12 cellular contexts compared by ENCODE assay signal in the genomic region with DNA sequence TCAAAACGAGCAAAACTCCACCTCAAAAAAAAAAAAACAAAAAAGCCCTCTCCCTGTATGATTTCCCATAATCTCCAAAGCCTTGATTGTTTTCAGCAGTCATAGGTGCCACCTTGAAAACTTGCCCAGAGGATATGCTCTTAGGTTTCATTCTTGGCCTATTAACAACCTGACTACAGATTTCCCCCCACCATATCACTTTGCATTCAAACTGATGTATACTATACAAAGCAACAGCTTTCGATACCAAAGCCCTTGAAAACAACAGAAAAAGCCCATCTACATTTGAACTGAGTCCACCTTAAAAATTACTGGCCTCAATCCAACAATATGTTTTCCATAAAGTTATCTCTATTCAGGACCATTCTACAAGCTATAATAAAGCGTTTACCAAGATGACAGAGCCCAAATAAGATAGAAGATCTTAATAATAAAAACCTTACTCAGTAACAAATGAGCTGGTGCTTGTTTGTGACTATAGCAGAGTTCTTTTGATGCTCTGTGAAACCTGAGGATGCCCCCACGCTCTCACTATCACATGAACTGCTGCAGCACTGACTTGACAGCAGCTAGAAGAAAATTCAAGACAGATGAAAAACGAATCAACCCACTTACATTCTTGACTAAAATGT. TPM values are rescaled to one million over a fixed set of nuclear protein-coding genes. Genes with fewer than 3 reads are reported as not detected.
DNase-seq lines count a peak whose midpoint lies in the region; ATAC-seq, FAIRE-seq and TF ChIP-seq lines count a peak whose summit lies in the region.
"Had no signal": no experiment of that assay in that cellular context is flagged by ENCODE, and none has a peak within 500 bp of the region (broad histone marks: within the 10 kb centered on the region; RNA-seq: fewer than 3 reads in every experiment).

No MANE protein-coding gene starts in this region.

- no peak for TF ChIP-seq POLR2A in thyroid gland (IDR thresholded peaks at IDR 0.05)

- peaks cover 9% of the 10 kb centered on the region for H3K36me3 ChIP-seq in CD4-positive, CD25-positive, alpha-beta regulatory T cell (ENCODE audit: control insufficient read depth, insufficient read depth, low read length)
- H3K36me3 ChIP-seq in thyroid gland (no peaks in the 10 kb centered on the region), small intestine (ENCODE audit: control insufficient read depth in 2 of 2, insufficient read depth in 2 of 2, low read length in 2 of 2) (no peaks in the 10 kb centered on the region)
- H3K36me3 ChIP-seq: cardiac muscle cell, thoracic aorta had no signal

- no peak for DNase-seq in CD4-positive, CD25-positive, alpha-beta regulatory T cell
- DNase-seq in HFFc6 (no peak), naive B cell (no peak), NCI-H1417 (lab: John Stamatoyannopoulos, UW) (no peak), thyroid gland (no peak), NCI-H146 treated with DMSO at 0.1 percent for 48 hours (lab: John Stamatoyannopoulos, UW; ENCODE audit: unreplicated experiment) (no peak), small intestine (no peak)
- no peak for DNase-seq in activated naive CD4-positive, alpha-beta T cell treated with anti-CD3 and anti-CD28 coated beads, Interleukin-2, amount 50 U/mL, for 72 hours (ENCODE audit: low spot score in 2 of 2)
- DNase-seq: kidney, NCI-H524 treated with DMSO at 0.1 percent for 48 hours had no signal

- peak overlapping the region; percentile 21 for H3K4me3 ChIP-seq in CD4-positive, CD25-positive, alpha-beta regulatory T cell (ENCODE audit: low read depth, low read length)
- H3K4me3 ChIP-seq in thyroid gland (replicated peaks in 1 of 3) (no peak overlapping the region), small intestine (ENCODE audit: low read depth in 1 of 2, low read length in 2 of 2) (no peak overlapping the region)
- H3K4me3 ChIP-seq: cardiac muscle cell, thoracic aorta had no signal

- 76 to 78% methylated on average over 5 of the region's 5 CpGs for WGBS in thyroid gland, 2 donors
- WGBS in small intestine, 3 donors, result 49 to 62% (median 55%) methylated on average over 5 of the region's 5 CpGs

- no peaks in the 10 kb centered on the region for H3K27me3 ChIP-seq in CD4-positive, CD25-positive, alpha-beta regulatory T cell (ENCODE audit: control insufficient read depth, insufficient read depth, low read length)
- H3K27me3 ChIP-seq in thyroid gland, result no peaks in the 10 kb centered on the region
- H3K27me3 ChIP-seq in small intestine (ENCODE audit: control insufficient read depth in 2 of 2, insufficient read depth in 2 of 2, low read length in 2 of 2), result no peaks in the 10 kb centered on the region
- H3K27me3 ChIP-seq: cardiac muscle cell had no signal

- intact Hi-C loops in thyroid gland (cut with DNase I), result no loop called here

- peaks cover 40 to 90% (median 71%) of the 10 kb centered on the region in 4 donors for H3K4me1 Mint-ChIP-seq in CD4-positive, CD25-positive, alpha-beta regulatory T cell
- H3K4me1 Mint-ChIP-seq in HFFc6 (ENCODE audit: low read depth) (peaks cover 42% of the 10 kb centered on the region), naive B cell (peaks cover 33 to 76% (median 48%) of the 10 kb centered on the region in 3 donors)

- H3K9me3 Mint-ChIP-seq in CD4-positive, CD25-positive, alpha-beta regulatory T cell, result no peaks in the 10 kb centered on the region
- no peaks in the 10 kb centered on the region for H3K9me3 Mint-ChIP-seq in HFFc6
- no peaks in the 10 kb centered on the region for H3K9me3 Mint-ChIP-seq in activated naive CD4-positive, alpha-beta T cell treated with anti-CD3 and anti-CD28 coated beads, Interleukin-2, amount 50 U/mL, for 72 hours
- no peaks in the 10 kb centered on the region for H3K9me3 Mint-ChIP-seq in naive B cell

- peak overlapping the region; percentile 73 to 97 (median 85) for H3K27ac Mint-ChIP-seq in CD4-positive, CD25-positive, alpha-beta regulatory T cell
- H3K27ac Mint-ChIP-seq in HFFc6 (peak overlapping the region; percentile 82), naive B cell (peak overlapping the region; percentile 10 to 98 (median 70))
- H3K27ac Mint-ChIP-seq in activated naive CD4-positive, alpha-beta T cell treated with anti-CD3 and anti-CD28 coated beads, Interleukin-2, amount 50 U/mL, for 72 hours, result peak overlapping the region; percentile 70 to 98

- peaks cover 32% of the 10 kb centered on the region for H3K36me3 Mint-ChIP-seq in CD4-positive, CD25-positive, alpha-beta regulatory T cell
- peaks cover 11% of the 10 kb centered on the region; the same call in 1 of the 2 replicates for H3K36me3 Mint-ChIP-seq in HFFc6 (ENCODE audit: low read depth)
- H3K36me3 Mint-ChIP-seq in activated naive CD4-positive, alpha-beta T cell treated with anti-CD3 and anti-CD28 coated beads, Interleukin-2, amount 50 U/mL, for 72 hours, result peaks cover 6 to 48% of the 10 kb centered on the region in 2 donors
- peaks cover 0 to 8% of the 10 kb centered on the region in 2 donors for H3K36me3 Mint-ChIP-seq in naive B cell

- ATAC-seq in CD4-positive, CD25-positive, alpha-beta regulatory T cell (ENCODE audit: low read depth in 2 of 2), result peak; percentile 46 to 55
- peak in 1 of 2 donors; percentile 77 for ATAC-seq in activated naive CD4-positive, alpha-beta T cell treated with anti-CD3 and anti-CD28 coated beads, Interleukin-2, amount 50 U/mL, for 72 hours
- no peak for ATAC-seq in naive B cell (ENCODE audit: low read depth in 2 of 2)

- TF ChIP-seq CTCF in HFFc6 (IDR thresholded peaks at IDR 0.05), result no peak
- TF ChIP-seq CTCF in thyroid gland (IDR thresholded peaks at IDR 0.05), result no peak

- no peak for FAIRE-seq in small intestine (lab: Jason Lieb, UNC)
- FAIRE-seq: kidney had no signal

- peak overlapping the region; percentile 60 for H3K27ac ChIP-seq in CD4-positive, CD25-positive, alpha-beta regulatory T cell (ENCODE audit: insufficient read depth, low read length, poor library complexity, severe bottlenecking)
- H3K27ac ChIP-seq in thyroid gland (no peak overlapping the region), small intestine (ENCODE audit: low read depth in 1 of 2, low read length in 1 of 2) (no peak overlapping the region)
- H3K27ac ChIP-seq: cardiac muscle cell, thoracic aorta had no signal

- H3K9me3 ChIP-seq in CD4-positive, CD25-positive, alpha-beta regulatory T cell (ENCODE audit: control insufficient read depth in 2 of 2, low read length in 2 of 2), result no peaks in the 10 kb centered on the region
- H3K9me3 ChIP-seq in thyroid gland (no peaks in the 10 kb centered on the region), small intestine (ENCODE audit: control insufficient read depth, low read depth) (no peaks in the 10 kb centered on the region)
- H3K9me3 ChIP-seq: thoracic aorta had no signal

- H3K4me1 ChIP-seq in CD4-positive, CD25-positive, alpha-beta regulatory T cell (ENCODE audit: control insufficient read depth, insufficient read depth, low read length, poor library complexity, severe bottlenecking), result peaks cover 83% of the 10 kb centered on the region
- peaks cover 22 to 41% of the 10 kb centered on the region in 2 donors for H3K4me1 ChIP-seq in thyroid gland
- peaks cover 0 to 9% of the 10 kb centered on the region in 2 donors for H3K4me1 ChIP-seq in small intestine (ENCODE audit: control insufficient read depth in 2 of 2, insufficient read depth in 1 of 2, low read depth in 1 of 2, low read length in 1 of 2)

- peak overlapping the region; percentile 44 to 87 (median 68) for H3K4me3 Mint-ChIP-seq in CD4-positive, CD25-positive, alpha-beta regulatory T cell
- no peak overlapping the region for H3K4me3 Mint-ChIP-seq in HFFc6
- peak overlapping the region in 5 of 8 donors; percentile 0 to 49 (median 33) for H3K4me3 Mint-ChIP-seq in naive B cell

- no peaks in the 10 kb centered on the region for H3K27me3 Mint-ChIP-seq in CD4-positive, CD25-positive, alpha-beta regulatory T cell
- H3K27me3 Mint-ChIP-seq in HFFc6 (ENCODE audit: insufficient read depth), result no peaks in the 10 kb centered on the region
- H3K27me3 Mint-ChIP-seq in naive B cell, result no peaks in the 10 kb centered on the region

RNA-seq across cellular contexts. Expression of gene FNBP1, which starts 44.4 kb away (rescaled TPM):
- total RNA-seq in CD4-positive, CD25-positive, alpha-beta regulatory T cell, result 253 TPM
- polyA plus RNA-seq in CD4-positive, CD25-positive, alpha-beta regulatory T cell, result 100 to 1,000 TPM; 147 to 218 (median 188) TPM
- 10 to 100 TPM; 34.7 to 40.6 (median 35.5) TPM for total RNA-seq in HFFc6 (2021; fragmentation: NEBNext Ultra II Directional; extraction: Animal tissue kit (Norgen Biotek cat#: 25700))
- total RNA-seq in activated naive CD4-positive, alpha-beta T cell treated with anti-CD3 and anti-CD28 coated beads, Interleukin-2, amount 50 U/mL, for 72 hours, result 100 to 1,000 TPM; 183 to 199 TPM
- polyA plus RNA-seq in naive B cell (ENCODE audit: low read depth in 6 of 6) (100 to 1,000 TPM; 103 to 178 (median 154) TPM), small intestine (10 to 100 TPM in 1 of 3 donors, 1 to 10 TPM in 2; 1.3 to 11.0 (median 7.0) TPM)
- 10 to 100 TPM; 55.8 to 78.5 (median 76.0) TPM for total RNA-seq in thyroid gland

RNA-seq across cellular contexts. Expression of gene GPR107, which starts 55.1 kb away (rescaled TPM):
- 29.9 TPM for total RNA-seq in CD4-positive, CD25-positive, alpha-beta regulatory T cell
- 1 to 10 TPM; 2.8 to 4.5 (median 3.1) TPM for polyA plus RNA-seq in CD4-positive, CD25-positive, alpha-beta regulatory T cell
- 10 to 100 TPM; 44.9 to 51.2 (median 48.5) TPM for total RNA-seq in HFFc6 (2021; fragmentation: NEBNext Ultra II Directional; extraction: Animal tissue kit (Norgen Biotek cat#: 25700))
- total RNA-seq in activated naive CD4-positive, alpha-beta T cell treated with anti-CD3 and anti-CD28 coated beads, Interleukin-2, amount 50 U/mL, for 72 hours, result 10 to 100 TPM; 23.1 to 41.8 TPM
- 1 to 10 TPM in 5 of 6 donors, under 1 TPM in 1; 0.27 to 4.4 (median 3.4) TPM for polyA plus RNA-seq in naive B cell (ENCODE audit: low read depth in 6 of 6)
- total RNA-seq in thyroid gland, result 10 to 100 TPM; 43.5 to 65.6 (median 58.7) TPM
- 10 to 100 TPM in 1 of 3 donors, 1 to 10 TPM in 2; 2.7 to 22.4 (median 3.2) TPM for polyA plus RNA-seq in small intestine

Comparison
In these comparisons a context has a peak if more than half of its experiments do, and no peak if none do; other contexts are left out.
1. ATAC-seq: peak in CD4-positive, CD25-positive, alpha-beta regulatory T cell (2 of 2); none in naive B cell (0 of 2).
2. Peak in every context shown above with its lines, with median percentiles within 50 percentile points of each other: H3K27ac Mint-ChIP-seq.